1 cellular context compared by ENCODE assay signal in genomic region chr14:91888641-91889476, GRCh38.
TF ChIP-seq lines count a peak whose summit lies in the region.

No MANE protein-coding gene starts in this region.

TF ChIP-seq in SK-N-SH treated with all-trans-retinoic acid at 6 μM for 48 hours, 23 proteins besides CTCF, POLR2A, EP300 and RAD21 (continued from another document):
- no peak for TF ChIP-seq CSRNP3 (CRISPR knock-in tag; IDR thresholded peaks at IDR 0.05)
- no peak for TF ChIP-seq GLIS3 (CRISPR knock-in tag; IDR thresholded peaks at IDR 0.05)
- no peak for TF ChIP-seq TSHZ2 (CRISPR knock-in tag; IDR thresholded peaks at IDR 0.05)
- no peak for TF ChIP-seq BACH2 (CRISPR knock-in tag; IDR thresholded peaks at IDR 0.05; ENCODE audit: borderline replicate concordance)
- no peak for TF ChIP-seq TOX (CRISPR knock-in tag; IDR thresholded peaks at IDR 0.05; ENCODE audit: borderline replicate concordance)
- TF ChIP-seq CSDC2 (CRISPR knock-in tag; IDR thresholded peaks at IDR 0.05) = no peak
- no peak for TF ChIP-seq ZNF8 (CRISPR knock-in tag; IDR thresholded peaks at IDR 0.05)
- TF ChIP-seq ARNTL (CRISPR knock-in tag; IDR thresholded peaks at IDR 0.05; ENCODE audit: borderline replicate concordance, low read depth) = no peak
